9 cellular contexts compared by ENCODE assay signal in genomic region chr3:14241716-14242115, GRCh38.
"Had no signal": no experiment of that assay in that cellular context is flagged by ENCODE, and none has a peak within 500 bp of the region (broad histone marks: within the 10 kb centered on the region; RNA-seq: fewer than 3 reads in every experiment).

No MANE protein-coding gene starts in this region.

- ATAC-seq: HCT116 had no signal

- H3K4me1 ChIP-seq: HAP-1 had no signal

- H3K36me3 ChIP-seq: HAP-1 had no signal

- H3K4me3 ChIP-seq: GM23248, HAP-1, K562 had no signal

- H3K4me3 Mint-ChIP-seq: HFFc6, IgD-negative memory B cell had no signal

- H3K36me3 Mint-ChIP-seq: IgD-negative memory B cell had no signal

- H3K4me1 Mint-ChIP-seq: IgD-negative memory B cell had no signal

- H3K9me3 Mint-ChIP-seq: HFFc6, IgD-negative memory B cell had no signal

- H3K9ac ChIP-seq: GM23248 had no signal

- H3K27ac Mint-ChIP-seq: HFFc6, IgD-negative memory B cell had no signal

- FAIRE-seq: HTR-8/SVneo, K562 had no signal

- H3K9me3 ChIP-seq: HAP-1 had no signal

- DNase-seq: GM23248, GOT3, H7, HFFc6 had no signal

- H3K27ac ChIP-seq: GM23248 had no signal
